ENCODE assay signal across 20 cellular contexts in the genomic region with DNA sequence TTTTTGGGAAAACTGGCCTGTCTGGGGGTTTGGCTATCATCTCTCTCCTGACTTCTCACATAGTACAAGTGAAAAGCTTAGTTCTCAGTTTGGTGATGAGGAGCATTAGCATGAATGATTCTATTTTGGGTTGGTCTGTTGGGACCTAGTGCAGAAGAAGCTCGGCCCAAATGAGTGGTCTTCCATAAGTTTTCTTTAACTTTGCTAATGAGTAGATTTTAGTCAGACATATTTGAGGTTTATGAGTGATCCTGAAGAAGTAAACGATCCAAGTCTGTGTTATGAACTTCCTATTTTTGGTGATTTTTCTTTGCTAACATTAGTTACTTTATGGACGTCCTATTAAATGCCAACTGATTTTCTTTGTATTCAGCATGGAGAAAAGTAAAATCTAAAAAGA.
"Had no signal": no experiment of that assay in that cellular context is flagged by ENCODE, and none has a peak within 500 bp of the region (broad histone marks: within the 10 kb centered on the region; RNA-seq: fewer than 3 reads in every experiment).

No MANE protein-coding gene starts in this region.

- H3K9ac ChIP-seq: neural progenitor cell had no signal

- H3K27me3 ChIP-seq: gastrocnemius medialis, heart left ventricle, neural progenitor cell, right lobe of liver, spleen had no signal

- H3K27ac ChIP-seq: gastrocnemius medialis, left ventricle myocardium inferior, neural progenitor cell, psoas muscle, right lobe of liver had no signal

- H3K4me3 ChIP-seq: gastrocnemius medialis, heart left ventricle, left ventricle myocardium inferior, mucosa of descending colon, neural progenitor cell, psoas muscle, right lobe of liver, spleen had no signal

- H3K36me3 ChIP-seq: gastrocnemius medialis, heart left ventricle, left ventricle myocardium inferior, neural progenitor cell, right lobe of liver, spleen had no signal

- H3K4me1 ChIP-seq: gastrocnemius medialis, neural progenitor cell, psoas muscle had no signal

- DNase-seq: activated CD4-positive, alpha-beta T cell treated with anti-CD3 and anti-CD28 coated beads, Interleukin-2, amount 10 ng/mL, durations not matched to agents 24 days and 14 days; activated CD4-positive, CD25-positive, alpha-beta regulatory T cell; activated CD8-positive, alpha-beta T cell treated with anti-CD3 and anti-CD28 coated beads for 36 hours; activated naive CD4-positive, alpha-beta T cell treated with Interleukin-2 at 50 U/mL for 16 hours; activated T-cell treated with anti-CD3 and anti-CD28 coated beads, Interleukin-2, amount 50 U/mL, for 1 hour; cortex of kidney; effector CD8-positive, alpha-beta T cell; gastrocnemius medialis; heart left ventricle; kidney glomerular epithelial cell; left ventricle myocardium inferior; mucosa of descending colon; naive thymus-derived CD4-positive, alpha-beta T cell; psoas muscle; right lobe of liver; spleen; stimulated activated naive B cell treated with anti-CD40 and anti-IgM and Interleukin-4, amounts not matched to agents 10 μg/mL and 1 μg/mL and 100 μg/mL, for 72 hours; T-helper 1 cell; T-helper 9 cell had no signal

- H3K9me3 ChIP-seq: gastrocnemius medialis, left ventricle myocardium inferior, mucosa of descending colon, psoas muscle, right lobe of liver, spleen had no signal
